In the genomic region with DNA sequence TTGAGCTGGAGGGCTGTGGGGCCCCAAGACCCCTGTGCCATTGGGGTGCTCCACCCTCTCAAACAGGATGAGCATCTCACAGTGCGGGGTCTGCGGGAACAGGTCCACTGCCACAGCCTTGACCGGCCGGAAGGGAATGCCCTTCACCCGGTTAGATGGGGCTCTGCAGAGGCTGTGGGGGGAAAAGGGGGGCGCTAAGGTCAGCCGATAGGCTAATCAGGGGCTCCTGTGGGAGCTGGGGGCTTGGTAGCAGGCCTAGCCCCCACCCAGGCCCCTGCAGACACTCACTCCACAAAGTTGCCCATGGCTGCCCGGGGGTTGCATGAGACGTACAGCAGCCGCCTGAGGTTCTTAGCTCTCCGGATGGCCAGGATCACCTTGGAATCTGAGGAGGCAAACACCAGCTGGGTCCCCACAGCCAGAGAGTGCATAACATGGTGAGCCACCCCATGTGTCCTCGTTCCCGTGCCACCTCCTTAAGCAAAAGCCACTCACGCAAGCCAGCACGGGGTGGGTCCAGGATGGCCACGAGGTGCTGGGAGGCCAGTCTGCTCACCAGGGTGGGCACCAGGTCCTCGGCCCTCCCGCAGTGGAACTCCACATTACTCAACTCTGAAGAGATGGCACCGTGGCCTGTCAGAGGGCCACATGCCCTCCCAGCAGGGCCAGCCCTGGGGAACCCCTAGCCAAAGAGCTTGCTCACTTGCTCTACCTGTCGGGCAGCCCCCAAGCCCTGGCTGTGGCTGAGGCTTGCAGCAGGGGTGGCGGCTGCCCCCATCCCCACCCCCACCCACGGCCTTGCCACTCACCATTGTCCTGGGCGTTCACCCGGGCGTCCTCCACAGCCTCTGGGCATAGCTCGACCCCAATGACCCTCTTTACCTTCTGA, we compare ENCODE assay signal across 17 cellular contexts. TPM values are rescaled to one million over a fixed set of nuclear protein-coding genes. Genes with fewer than 3 reads are reported as not detected.
DNase-seq lines count a peak whose midpoint lies in the region; ATAC-seq and TF ChIP-seq lines count a peak whose summit lies in the region.
"Had no signal": no experiment of that assay in that cellular context is flagged by ENCODE, and none has a peak within 500 bp of the region (broad histone marks: within the 10 kb centered on the region; RNA-seq: fewer than 3 reads in every experiment).

No MANE protein-coding gene starts in this region.

- H3K4me1 Mint-ChIP-seq in T-helper 1 cell treated with Interleukin-12 subunit alpha and Interleukin-12 subunit beta and Interleukin-4 antibody, amounts not matched to agents 30 μg/mL and 1 μg/mL, for 36 hours (ENCODE audit: low read depth): peaks cover 13% of the 10 kb centered on the region

- H3K9me3 ChIP-seq in OCI-LY1 (ENCODE audit: low read length) (no peaks in the 10 kb centered on the region), psoas muscle (no peaks in the 10 kb centered on the region)
- H3K9me3 ChIP-seq: prostate gland had no signal

- no peak overlapping the region for H2AFZ ChIP-seq in OCI-LY1 (ENCODE audit: low read length)
- H2AFZ ChIP-seq: PC-9 had no signal

- peaks cover 20% of the 10 kb centered on the region for H3K36me3 Mint-ChIP-seq in T-helper 1 cell treated with Interleukin-12 subunit alpha and Interleukin-12 subunit beta and Interleukin-4 antibody, amounts not matched to agents 30 μg/mL and 1 μg/mL, for 36 hours (ENCODE audit: low read depth)

- H3K79me2 ChIP-seq in OCI-LY1 (ENCODE audit: insufficient read depth, low read length): peaks cover 15% of the 10 kb centered on the region

- H3K4me3 ChIP-seq in OCI-LY1 (ENCODE audit: low read depth, low read length, poor library complexity, severe bottlenecking): no peak overlapping the region
- H3K4me3 ChIP-seq in psoas muscle: no peak overlapping the region
- H3K4me3 ChIP-seq: PC-9, prostate gland had no signal

- no peaks in the 10 kb centered on the region for H4K20me1 ChIP-seq in OCI-LY1 (ENCODE audit: insufficient read depth, low read length)

- H3K9me3 Mint-ChIP-seq in T-helper 1 cell treated with Interleukin-12 subunit alpha and Interleukin-12 subunit beta and Interleukin-4 antibody, amounts not matched to agents 30 μg/mL and 1 μg/mL, for 36 hours: no peaks in the 10 kb centered on the region
- H3K9me3 Mint-ChIP-seq: activated B cell treated with CpG ODN at 0.5 μM for 24 hours, type B pancreatic cell had no signal

- no peak overlapping the region for H3K4me3 Mint-ChIP-seq in T-helper 1 cell treated with Interleukin-12 subunit alpha and Interleukin-12 subunit beta and Interleukin-4 antibody, amounts not matched to agents 30 μg/mL and 1 μg/mL, for 36 hours
- H3K4me3 Mint-ChIP-seq: activated B cell treated with CpG ODN at 0.5 μM for 24 hours, type B pancreatic cell had no signal

- no peaks in the 10 kb centered on the region for H3K27me3 Mint-ChIP-seq in T-helper 1 cell treated with Interleukin-12 subunit alpha and Interleukin-12 subunit beta and Interleukin-4 antibody, amounts not matched to agents 30 μg/mL and 1 μg/mL, for 36 hours (ENCODE audit: low read depth)
- H3K27me3 Mint-ChIP-seq: activated B cell treated with CpG ODN at 0.5 μM for 24 hours, type B pancreatic cell had no signal

- TF ChIP-seq CTCF in OCI-LY1 (IDR thresholded peaks at IDR 0.05; ENCODE audit: low read length): no peak
- TF ChIP-seq CTCF in psoas muscle (IDR thresholded peaks at IDR 0.05): no peak

- H3K9ac ChIP-seq in OCI-LY1 (ENCODE audit: low read length): no peak overlapping the region

- peaks cover 6% of the 10 kb centered on the region; the same call in 1 of the 2 replicates for H3F3A ChIP-seq in OCI-LY1 (ENCODE audit: insufficient read depth, low read length)

- peak overlapping the region; percentile 72 for H3K27ac ChIP-seq in OCI-LY1 (ENCODE audit: low read depth, low read length, poor library complexity, severe bottlenecking)
- peak overlapping the region; percentile 77 for H3K27ac ChIP-seq in cingulate gyrus (ENCODE audit: low read depth, low read length)
- H3K27ac ChIP-seq in psoas muscle: no peak overlapping the region
- H3K27ac ChIP-seq: PC-9, prostate gland had no signal

- no peaks in the 10 kb centered on the region for H3K9me2 ChIP-seq in OCI-LY1 (ENCODE audit: low read depth, low read length)

- DNase-seq in T-helper 1 cell (no peak), psoas muscle (peak; percentile 12 to 54), NCI-H524 (lab: John Stamatoyannopoulos, UW) (no peak), head of caudate nucleus (no peak)
- DNase-seq in activated T-cell treated with anti-CD3 and anti-CD28 coated beads, Interleukin-2, amount 50 U/mL, for 48 hours: no peak
- DNase-seq: 8988T, activated B cell treated with CpG ODN at 0.5 μM for 24 hours, kidney glomerular epithelial cell, MM.1S, NCI-H2029, NCI-H526 treated with DMSO at 0.1 percent for 48 hours, PC-9 had no signal

- no peak overlapping the region for H3K4me2 ChIP-seq in OCI-LY1 (ENCODE audit: low read length)
- H3K4me2 ChIP-seq: PC-9 had no signal

- H3K4me1 ChIP-seq in OCI-LY1 (ENCODE audit: insufficient read depth, low read length, severe bottlenecking) (peaks cover 27% of the 10 kb centered on the region), psoas muscle (peaks cover 14% of the 10 kb centered on the region)

- H3K36me3 ChIP-seq in OCI-LY1 (ENCODE audit: insufficient read depth, low read length): peaks cover 81% of the 10 kb centered on the region
- peaks cover 5 to 79% of the 10 kb centered on the region in 2 donors for H3K36me3 ChIP-seq in psoas muscle (ENCODE audit: insufficient read depth in 1 of 2, low read depth in 1 of 2)

- peak overlapping the region; percentile 9 for H3K27ac Mint-ChIP-seq in T-helper 1 cell treated with Interleukin-12 subunit alpha and Interleukin-12 subunit beta and Interleukin-4 antibody, amounts not matched to agents 30 μg/mL and 1 μg/mL, for 36 hours

- no peak for ATAC-seq in psoas muscle

- 77 to 87% (median 77%) methylated on average over 26 of the region's 26 CpGs for WGBS in psoas muscle, 3 donors

- intact Hi-C loops in psoas muscle (cut with DNase I) (no loop called here), head of caudate nucleus (cut with DNase I) (no loop called here)

- H3K27me3 ChIP-seq in OCI-LY1 (ENCODE audit: insufficient read depth, low read length) (no peaks in the 10 kb centered on the region), psoas muscle (ENCODE audit: insufficient read depth in 3 of 3, low read length in 2 of 3) (no peaks in the 10 kb centered on the region)

RNA-seq across cellular contexts. Expression of a gene that starts 3.0 kb away (rescaled TPM):
- total RNA-seq in psoas muscle: 10 to 100 TPM; 32.2 to 55.7 (median 49.0) TPM
- 100 to 1,000 TPM in 1 of 3 donors, 10 to 100 TPM in 2; 44.1 to 161 (median 57.8) TPM for polyA plus RNA-seq in psoas muscle

RNA-seq across cellular contexts. Expression of a gene that starts 4.2 kb away (rescaled TPM):
- 10 to 100 TPM; 20.5 to 34.1 (median 24.9) TPM for total RNA-seq in psoas muscle
- 10 to 100 TPM; 20.8 to 32.4 (median 31.6) TPM for polyA plus RNA-seq in psoas muscle

RNA-seq across cellular contexts. Expression of a gene that starts 18.7 kb away (rescaled TPM):
- total RNA-seq in psoas muscle: 10 to 100 TPM; 15.8 to 23.7 (median 22.2) TPM
- polyA plus RNA-seq in psoas muscle: 10 to 100 TPM in 2 of 3 donors, 1 to 10 TPM in 1; 9.7 to 11.8 (median 10.8) TPM

RNA-seq across cellular contexts. Expression of a gene that starts 32.8 kb away (rescaled TPM):
- 10 to 100 TPM; 12.2 to 19.5 (median 15.0) TPM for total RNA-seq in psoas muscle
- polyA plus RNA-seq in psoas muscle: 10 to 100 TPM; 10.5 to 21.5 (median 15.3) TPM

RNA-seq across cellular contexts. Expression of a gene that starts 38.0 kb away (rescaled TPM):
- under 1 TPM in 2 of 4 donors, not detected in 2; 0.17 to 0.38 TPM for total RNA-seq in psoas muscle
- polyA plus RNA-seq in psoas muscle: under 1 TPM; 0.09 to 0.32 (median 0.12) TPM
- total RNA-seq: activated B cell treated with CpG ODN at 0.5 μM for 24 hours, PC-9 had no signal

Comparison
In these comparisons a context has a peak if more than half of its experiments do, and no peak if none do; other contexts are left out.
1. DNase-seq: peak in psoas muscle (2 of 2); none in T-helper 1 cell (0 of 5), NCI-H524 (0 of 2), activated T-cell treated with anti-CD3 and anti-CD28 coated beads, Interleukin-2, amount 50 U/mL, for 48 hours (0 of 2) and head of caudate nucleus (0 of 42).